9 cellular contexts compared by ENCODE assay signal in the genomic region with DNA sequence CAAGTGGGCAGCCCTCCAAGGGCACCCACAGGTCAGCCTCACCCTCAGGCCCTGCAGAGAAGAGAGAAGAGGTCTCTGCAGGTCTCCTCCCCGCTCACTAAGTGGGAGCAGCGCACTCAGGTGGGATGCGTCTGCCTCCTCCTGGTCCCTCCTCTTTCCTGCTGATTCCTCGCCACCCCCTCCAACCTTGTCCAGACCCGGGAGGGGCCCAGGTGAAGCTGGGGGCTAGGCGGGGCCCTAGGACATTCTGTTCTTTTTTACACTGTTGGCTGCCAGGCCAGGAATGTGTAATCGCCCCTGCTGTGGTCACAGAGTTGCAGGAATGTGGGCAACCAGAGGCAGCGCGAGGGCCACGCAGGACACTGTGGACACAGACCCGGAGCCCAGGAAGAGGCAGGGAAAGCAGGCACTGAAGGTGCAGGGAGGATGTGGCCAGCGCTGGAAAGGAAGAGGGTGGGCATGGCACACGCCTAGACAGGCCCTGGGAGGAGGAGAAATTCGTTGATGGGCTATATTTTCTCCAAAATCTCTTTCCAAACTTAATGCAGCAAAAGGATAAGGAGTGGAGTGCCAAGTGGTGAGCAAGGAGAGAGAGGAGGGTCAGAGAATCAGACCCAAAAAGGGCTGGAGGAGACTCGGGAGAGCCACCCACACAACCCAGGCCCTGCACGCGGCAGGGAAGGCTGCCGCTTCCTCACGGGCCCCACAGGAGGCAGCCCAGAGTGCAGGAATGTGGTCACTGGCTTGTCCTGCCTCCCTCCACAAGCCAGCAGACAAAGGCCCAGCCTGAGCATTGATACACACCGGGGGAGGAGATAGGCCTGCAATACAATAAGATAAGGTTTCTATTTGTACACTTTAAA. TPM values are rescaled to one million over a fixed set of nuclear protein-coding genes. Genes with fewer than 3 reads are reported as not detected.
DNase-seq lines count a peak whose midpoint lies in the region; ATAC-seq, FAIRE-seq and TF ChIP-seq lines count a peak whose summit lies in the region.
"Had no signal": no experiment of that assay in that cellular context is flagged by ENCODE, and none has a peak within 500 bp of the region (broad histone marks: within the 10 kb centered on the region; RNA-seq: fewer than 3 reads in every experiment).

No MANE protein-coding gene starts in this region.

- FAIRE-seq in bronchial epithelial cell (lab: Jason Lieb, UNC), result no peak

- H3K27ac ChIP-seq in left lung (peak overlapping the region; percentile 81 to 87), transverse colon (peak overlapping the region; percentile 87 to 93 (median 89))

- DNase-seq in DMS53 (lab: John Stamatoyannopoulos, UW) (peak; percentile 89), LNCaP clone FGC (ENCODE audit: low read depth) (no peak), bronchial epithelial cell (ENCODE audit: low read depth) (peak; percentile 57), left lung (peak; percentile 78 to 89), transverse colon (peak; percentile 75)
- DNase-seq in activated CD4-positive, CD25-positive, alpha-beta regulatory T cell treated with anti-CD3 and anti-CD28 coated beads, Interleukin-2, amount 50 U/mL, for 72 hours, result no peak

- H3K36me3 ChIP-seq in bronchial epithelial cell (ENCODE audit: control insufficient read depth, insufficient read depth, low read length) (no peaks in the 10 kb centered on the region), left lung (no peaks in the 10 kb centered on the region), transverse colon (no peaks in the 10 kb centered on the region)

- H3K9me3 ChIP-seq in left lung (no peaks in the 10 kb centered on the region), transverse colon (no peaks in the 10 kb centered on the region)

- peak; percentile 50 for ATAC-seq in left lung
- ATAC-seq in GM21381 (IDR thresholded peaks at IDR 0.05; ENCODE audit: unreplicated experiment), result no peak
- no peak for ATAC-seq in HG02623 (IDR thresholded peaks at IDR 0.05; ENCODE audit: unreplicated experiment)

- H3K4me3 ChIP-seq in LNCaP clone FGC (ENCODE audit: low read depth, low read length) (peak overlapping the region; percentile 58), bronchial epithelial cell (ENCODE audit: low read depth, low read length) (peak overlapping the region; percentile 43), left lung (peak overlapping the region in 1 of 2 donors; percentile 48), transverse colon (peak overlapping the region in 2 of 4 donors; percentile 9 to 49)

- intact Hi-C loops in left lung (cut with DNase I), result loop anchor here in 1 of 2 donors (5.0 kb wide), 1 partner anchor 39 kb away; no protein-coding TSS in a partner anchor
- intact Hi-C loops in transverse colon (cut with DNase I; ENCODE audit: low total_unique reads), result no loop called here

- peaks cover 46 to 75% of the 10 kb centered on the region in 2 donors for H3K4me1 ChIP-seq in left lung
- H3K4me1 ChIP-seq in transverse colon, result peaks cover 39 to 75% (median 47%) of the 10 kb centered on the region in 4 donors

- WGBS in transverse colon (ENCODE audit: low coverage in 1 of 2), 2 donors, result 29 to 32% methylated on average over 15 to 20 of the region's 20 CpGs

- H3K27me3 ChIP-seq in bronchial epithelial cell (ENCODE audit: control insufficient read depth, insufficient read depth, low read length) (no peaks in the 10 kb centered on the region), left lung (no peaks in the 10 kb centered on the region), transverse colon (no peaks in the 10 kb centered on the region)

- in situ Hi-C loops in transverse colon (cut with MboI; ENCODE audit: low pct_ligation_motif_present in 1 of 4, low pct_unique_long_range_greater_than_20kb in 1 of 4, low sequenced_read_pairs in 3 of 4), result no loop called here

- TF ChIP-seq EP300 in transverse colon (IDR thresholded peaks at IDR 0.05; ENCODE audit: low read depth), result peak; percentile 89

- peak; percentile 51 for TF ChIP-seq POLR2A in transverse colon (IDR thresholded peaks at IDR 0.05)

- peak; percentile 43 for TF ChIP-seq CTCF in LNCaP clone FGC (IDR thresholded peaks at IDR 0.05; ENCODE audit: control insufficient read depth, extremely low read depth, insufficient read depth)
- TF ChIP-seq CTCF in bronchial epithelial cell (IDR thresholded peaks at IDR 0.05; ENCODE audit: insufficient read depth, low read length, severe bottlenecking), result peak; percentile 58
- TF ChIP-seq CTCF in left lung (IDR thresholded peaks at IDR 0.05), result peak; percentile 32 to 36
- peak; percentile 40 to 67 (median 52) for TF ChIP-seq CTCF in transverse colon (IDR thresholded peaks at IDR 0.05)

RNA-seq across cellular contexts. Expression of gene SCNN1A, which starts 0.9 kb away (rescaled TPM):
- total RNA-seq in bronchial epithelial cell (54.5 and 57.7 TPM in 2 replicates), left lung (100 to 1,000 TPM; 196 to 212 TPM), transverse colon (100 to 1,000 TPM; 151 to 757 (median 502) TPM)
- total RNA-seq: T-helper 1 cell treated with Interleukin-12 subunit alpha and Interleukin-12 subunit beta and Interleukin-4 antibody, amounts not matched to agents 30 ng/mL and 1 ng/mL, for 36 hours had no signal

RNA-seq across cellular contexts. Expression of gene LTBR, which starts 7.7 kb away (rescaled TPM):
- 55.8 and 60.6 TPM in 2 replicates for total RNA-seq in bronchial epithelial cell
- total RNA-seq in left lung, result 100 to 1,000 TPM; 149 to 153 TPM
- 100 to 1,000 TPM; 148 to 367 (median 208) TPM for total RNA-seq in transverse colon

RNA-seq across cellular contexts. Expression of gene TNFRSF1A, which starts 34.4 kb away (rescaled TPM):
- total RNA-seq in bronchial epithelial cell, result 26.9 and 47.0 TPM in 2 replicates
- 100 to 1,000 TPM; 155 to 211 TPM for total RNA-seq in left lung
- 100 to 1,000 TPM; 229 to 317 (median 258) TPM for total RNA-seq in transverse colon

Comparison
In these comparisons a context has a peak if more than half of its experiments do, and no peak if none do; other contexts are left out.
1. DNase-seq: peak in DMS53 (single experiment), bronchial epithelial cell (single experiment), left lung (2 of 2) and transverse colon (single experiment); none in LNCaP clone FGC (single experiment) and activated CD4-positive, CD25-positive, alpha-beta regulatory T cell treated with anti-CD3 and anti-CD28 coated beads, Interleukin-2, amount 50 U/mL, for 72 hours (single experiment).
2. Peak in every context shown above with its lines, with median percentiles within 50 percentile points of each other: CTCF ChIP-seq.